Comparison of ENCODE assay signal across 10 cellular contexts in genomic region chr2:25587361-25587760, GRCh38.
DNase-seq lines count a peak whose midpoint lies in the region; ATAC-seq and TF ChIP-seq lines count a peak whose summit lies in the region.
"Had no signal": no experiment of that assay in that cellular context is flagged by ENCODE, and none has a peak within 500 bp of the region (broad histone marks: within the 10 kb centered on the region; RNA-seq: fewer than 3 reads in every experiment).

No MANE protein-coding gene starts in this region.

- POLR2A ChIA-PET in MCF 10A (lab: Yijun Ruan, JAX): no interaction called here

- intact Hi-C loops in MCF 10A (cut with micrococcal nuclease): no loop called here
- intact Hi-C loops in breast epithelium (cut with DNase I; ENCODE audit: low total_unique reads): no loop called here

- peak; percentile 37 for DNase-seq in MCF 10A (ENCODE audit: unreplicated experiment)
- no peak for DNase-seq in breast epithelium (ENCODE audit: low spot score in 2 of 2)
- no peak for DNase-seq in RWPE2 (ENCODE audit: low spot score)
- peak; percentile 23 for DNase-seq in fibroblast of the aortic adventitia (ENCODE audit: low read depth)
- peak in 1 of 2 donors; percentile 56 for DNase-seq in upper lobe of left lung
- DNase-seq: activated CD8-positive, alpha-beta memory T cell treated with anti-CD3 and anti-CD28 coated beads for 24 hours; COR-L47 had no signal

- TF ChIP-seq EP300 in upper lobe of left lung (IDR thresholded peaks at IDR 0.05): no peak

- H3K4me1 ChIP-seq in breast epithelium: no peaks in the 10 kb centered on the region
- no peaks in the 10 kb centered on the region for H3K4me1 ChIP-seq in RWPE2 (ENCODE audit: insufficient read depth, poor library complexity, severe bottlenecking)
- peaks cover 0 to 15% (median 3%) of the 10 kb centered on the region in 4 donors for H3K4me1 ChIP-seq in upper lobe of left lung

- H3K9me3 Mint-ChIP-seq in MCF 10A (ENCODE audit: unreplicated experiment): no peaks in the 10 kb centered on the region

- no TSS peak for BruUV-seq in MCF 10A (replicated peaks; lab: Mats Ljungman, UMichigan)

- no peaks in the 10 kb centered on the region for H3K27me3 Mint-ChIP-seq in MCF 10A (ENCODE audit: insufficient read depth, unreplicated experiment)

- no peak overlapping the region for H3K27ac Mint-ChIP-seq in MCF 10A (ENCODE audit: low read depth, unreplicated experiment)

- TF ChIP-seq POLR2A in breast epithelium (IDR thresholded peaks at IDR 0.05) (no peak), upper lobe of left lung (IDR thresholded peaks at IDR 0.05) (no peak)

- TF ChIP-seq CTCF in MCF 10A (IDR thresholded peaks at IDR 0.05; ENCODE audit: unreplicated experiment) (no peak), breast epithelium (IDR thresholded peaks at IDR 0.05) (no peak), RWPE2 (IDR thresholded peaks at IDR 0.05; ENCODE audit: poor library complexity, severe bottlenecking) (no peak), fibroblast of the aortic adventitia (IDR thresholded peaks at IDR 0.05; ENCODE audit: insufficient read depth, low read length) (no peak), upper lobe of left lung (IDR thresholded peaks at IDR 0.05) (no peak)

- H3K36me3 Mint-ChIP-seq in MCF 10A (ENCODE audit: insufficient read depth, unreplicated experiment): no peaks in the 10 kb centered on the region

- H3K27me3 ChIP-seq in breast epithelium (no peaks in the 10 kb centered on the region), RWPE2 (ENCODE audit: insufficient read depth, poor library complexity, severe bottlenecking) (no peaks in the 10 kb centered on the region), upper lobe of left lung (no peaks in the 10 kb centered on the region)

- peak; percentile 48; the same call in 1 of the 3 replicates for ATAC-seq in RWPE2 (ENCODE audit: low read depth)
- ATAC-seq in upper lobe of left lung (ENCODE audit: low FRiP score in 2 of 2): peak; percentile 57 to 59
- ATAC-seq in GM18502 (IDR thresholded peaks at IDR 0.05; ENCODE audit: poor library complexity, unreplicated experiment): no peak
- ATAC-seq in HG03460 (IDR thresholded peaks at IDR 0.05; ENCODE audit: unreplicated experiment): no peak
- no peak for ATAC-seq in GM18868 (IDR thresholded peaks at IDR 0.05; ENCODE audit: unreplicated experiment)

- H3K27ac ChIP-seq in breast epithelium: no peak overlapping the region
- no peak overlapping the region for H3K27ac ChIP-seq in RWPE2 (ENCODE audit: poor library complexity, severe bottlenecking)
- no peak overlapping the region for H3K27ac ChIP-seq in upper lobe of left lung

- H3K36me3 ChIP-seq in breast epithelium (no peaks in the 10 kb centered on the region), RWPE2 (ENCODE audit: low read depth) (no peaks in the 10 kb centered on the region), upper lobe of left lung (no peaks in the 10 kb centered on the region)

- H3K4me3 Mint-ChIP-seq in MCF 10A (ENCODE audit: unreplicated experiment): no peak overlapping the region

- CTCF ChIA-PET in MCF 10A (lab: Yijun Ruan, JAX): no interaction called here

- H3K9me3 ChIP-seq in breast epithelium: no peaks in the 10 kb centered on the region
- no peaks in the 10 kb centered on the region for H3K9me3 ChIP-seq in RWPE2 (ENCODE audit: severe bottlenecking)
- no peaks in the 10 kb centered on the region for H3K9me3 ChIP-seq in upper lobe of left lung

- no peak overlapping the region for H3K4me3 ChIP-seq in breast epithelium
- no peak overlapping the region for H3K4me3 ChIP-seq in RWPE2 (ENCODE audit: severe bottlenecking)
- H3K4me3 ChIP-seq in fibroblast of the aortic adventitia (ENCODE audit: low read depth, low read length): no peak overlapping the region
- H3K4me3 ChIP-seq in upper lobe of left lung: no peak overlapping the region

- H3K4me1 Mint-ChIP-seq in MCF 10A (ENCODE audit: insufficient read depth, unreplicated experiment): peaks cover 15% of the 10 kb centered on the region

- WGBS in upper lobe of left lung, 2 donors: 69 to 79% methylated on average over 4 of the region's 4 CpGs

Comparison
In these comparisons a context has a peak if more than half of its experiments do, and no peak if none do; other contexts are left out.
1. DNase-seq: peak in MCF 10A (single experiment) and fibroblast of the aortic adventitia (single experiment); none in breast epithelium (0 of 2) and RWPE2 (single experiment).
2. ATAC-seq: peak in RWPE2 (single experiment) and upper lobe of left lung (2 of 2); none in GM18502 (single experiment), HG03460 (single experiment) and GM18868 (single experiment).